Comparison of ENCODE assay signal across 18 cellular contexts in genomic region chr16:22945361-22945760, GRCh38.
"Had no signal": no experiment of that assay in that cellular context is flagged by ENCODE, and none has a peak within 500 bp of the region (broad histone marks: within the 10 kb centered on the region; RNA-seq: fewer than 3 reads in every experiment).

No MANE protein-coding gene starts in this region.

- H3K9me3 ChIP-seq: ascending aorta, mucosa of descending colon, psoas muscle, right lobe of liver, thoracic aorta had no signal

- ATAC-seq: activated T-cell treated with anti-CD3 and anti-CD28 coated beads, Interleukin-2, amount 50 U/mL, for 4 hours; left colon; mucosa of descending colon; naive thymus-derived CD8-positive, alpha-beta T cell; psoas muscle; right lobe of liver had no signal

- H3K36me3 ChIP-seq: ascending aorta, cardiac muscle cell, right lobe of liver, thoracic aorta had no signal

- H3K36me3 Mint-ChIP-seq: activated CD4-positive, alpha-beta memory T cell treated with anti-CD3 and anti-CD28 coated beads for 36 hours had no signal

- H3K4me3 ChIP-seq: ascending aorta, cardiac muscle cell, lung, mucosa of descending colon, psoas muscle, right lobe of liver, thoracic aorta had no signal

- DNase-seq: activated CD4-positive, alpha-beta memory T cell treated with anti-CD3 and anti-CD28 coated beads for 36 hours; activated CD4-positive, CD25-positive, alpha-beta regulatory T cell treated with anti-CD3 and anti-CD28 coated beads, Interleukin-2, amount 50 U/mL, for 72 hours; activated gamma-delta T cell treated with Interleukin-2 at 50 U/mL for 16 hours; activated T-cell treated with anti-CD3 and anti-CD28 coated beads, Interleukin-2, amount 50 U/mL, for 4 hours; effector CD4-positive, alpha-beta T cell; hippocampal formation; left colon; mucosa of descending colon; naive thymus-derived CD8-positive, alpha-beta T cell; nucleus accumbens; psoas muscle; right lobe of liver had no signal

- H3K4me3 Mint-ChIP-seq: activated CD4-positive, alpha-beta memory T cell treated with anti-CD3 and anti-CD28 coated beads for 36 hours; activated T-cell treated with anti-CD3 and anti-CD28 coated beads, Interleukin-2, amount 50 U/mL, for 4 hours; naive thymus-derived CD8-positive, alpha-beta T cell; stimulated activated naive CD8-positive, alpha-beta T cell treated with anti-CD3 and anti-CD28 coated beads, Interleukin-15, Interleukin-2, amounts not matched to agents 100 ng/mL and 50 ng/mL, for 24 hours had no signal

- H3K27me3 ChIP-seq: ascending aorta, cardiac muscle cell had no signal

- H3K9me3 Mint-ChIP-seq: activated CD4-positive, alpha-beta memory T cell treated with anti-CD3 and anti-CD28 coated beads for 36 hours; activated T-cell treated with anti-CD3 and anti-CD28 coated beads, Interleukin-2, amount 50 U/mL, for 4 hours; stimulated activated naive CD8-positive, alpha-beta T cell treated with anti-CD3 and anti-CD28 coated beads, Interleukin-15, Interleukin-2, amounts not matched to agents 100 ng/mL and 50 ng/mL, for 24 hours had no signal

- H3K27ac Mint-ChIP-seq: activated CD4-positive, alpha-beta memory T cell treated with anti-CD3 and anti-CD28 coated beads for 36 hours; naive thymus-derived CD8-positive, alpha-beta T cell; stimulated activated naive CD8-positive, alpha-beta T cell treated with anti-CD3 and anti-CD28 coated beads, Interleukin-15, Interleukin-2, amounts not matched to agents 100 ng/mL and 50 ng/mL, for 24 hours had no signal

- H3K27ac ChIP-seq: ascending aorta, cardiac muscle cell, epithelial cell of prostate, psoas muscle, right lobe of liver, thoracic aorta had no signal
